ENCODE assay signal across 23 cellular contexts in genomic region chr17:59733697-59734096, GRCh38. TPM values are rescaled to one million over a fixed set of nuclear protein-coding genes. Genes with fewer than 3 reads are reported as not detected.
A peak's percentile ranks its signal among the peaks of the same experiment; 100 is the strongest.
DNase-seq lines count a peak whose midpoint lies in the region; ATAC-seq, FAIRE-seq and TF ChIP-seq lines count a peak whose summit lies in the region.
"Had no signal": no experiment of that assay in that cellular context is flagged by ENCODE, and none has a peak within 500 bp of the region (broad histone marks: within the 10 kb centered on the region; RNA-seq: fewer than 3 reads in every experiment).

No MANE protein-coding gene starts in this region.

- no peak for ATAC-seq in HepG2
- no peak for ATAC-seq in right lobe of liver
- peak; percentile 20 for ATAC-seq in esophagus mucosa
- ATAC-seq in HG03196 (IDR thresholded peaks at IDR 0.05; ENCODE audit: unreplicated experiment) = no peak
- ATAC-seq: CD8-positive, alpha-beta T cell; GM12878 had no signal

- H3K4me1 ChIP-seq in HepG2 (ENCODE audit: insufficient read depth, low read length) (peaks cover 18% of the 10 kb centered on the region), right lobe of liver (peaks cover 0 to 12% (median 2%) of the 10 kb centered on the region in 4 donors), neutrophil (ENCODE audit: control insufficient read depth in 1 of 2, insufficient read depth in 1 of 2, low read depth in 1 of 2, low read length in 1 of 2) (peaks cover 28 to 33% of the 10 kb centered on the region in 2 experiments)

- H2AFZ ChIP-seq in HepG2 (ENCODE audit: low read length) = no peak overlapping the region

- H3K9me3 ChIP-seq in HepG2 (ENCODE audit: low read length) (no peaks in the 10 kb centered on the region), right lobe of liver (no peaks in the 10 kb centered on the region), neutrophil (no peaks in the 10 kb centered on the region)
- H3K9me3 ChIP-seq: A549; BLaER1 treated with 17β-estradiol and CSF1 and Interleukin-3, amounts not matched to agents 10 nM and 100 nM; Caco-2 had no signal

- POLR2A ChIA-PET in HepG2 (lab: Yijun Ruan, JAX) = interaction anchor here (1.3 kb wide), 1 partner anchor 26 kb away, joined by 3 read pairs; the partner anchor contains the start of genes PTRH2 and VMP1

- BruUV-seq in HepG2 (replicated peaks; lab: Mats Ljungman, UMichigan) = no TSS peak

- peaks cover 7 to 30% of the 10 kb centered on the region in 2 experiments for H3K36me3 ChIP-seq in HepG2 (replicated peaks in 1 of 2; ENCODE audit: control insufficient read depth in 1 of 2, insufficient read depth in 2 of 2, low read length in 2 of 2)
- H3K36me3 ChIP-seq in right lobe of liver = peaks cover 0 to 10% (median 5%) of the 10 kb centered on the region in 4 donors
- H3K36me3 ChIP-seq in neutrophil = peaks cover 74% of the 10 kb centered on the region

- H3K4me3 ChIP-seq in HepG2 (replicated peaks in 1 of 3; ENCODE audit: insufficient read depth in 1 of 3, low read depth in 2 of 3, low read length in 3 of 3) = no peak overlapping the region
- no peak overlapping the region for H3K4me3 ChIP-seq in right lobe of liver
- H3K4me3 ChIP-seq in neutrophil (ENCODE audit: low read depth in 1 of 2, low read length in 1 of 2) = no peak overlapping the region
- H3K4me3 ChIP-seq: A549; BLaER1 treated with 17β-estradiol and CSF1 and Interleukin-3, amounts not matched to agents 10 nM and 100 nM; GM12878 had no signal

- no peak for TF ChIP-seq EP300 in HepG2 (IDR thresholded peaks at IDR 0.05; ENCODE audit: low read depth in 2 of 2, low read length in 2 of 2)
- no peak for TF ChIP-seq EP300 in HepG2 (CRISPR knock-in tag; IDR thresholded peaks at IDR 0.05; ENCODE audit: borderline replicate concordance)

- H3K79me2 ChIP-seq in HepG2 (ENCODE audit: insufficient read depth, low read length) = peaks cover 25% of the 10 kb centered on the region

- no peak overlapping the region for H3K9ac ChIP-seq in HepG2 (ENCODE audit: insufficient read depth, low read depth, low read length)
- H3K9ac ChIP-seq: BLaER1 treated with 17β-estradiol and CSF1 and Interleukin-3, amounts not matched to agents 10 nM and 100 nM had no signal

- H3K4me2 ChIP-seq in HepG2 (ENCODE audit: low read depth, low read length) = no peak overlapping the region
- H3K4me2 ChIP-seq: A549; BLaER1 treated with 17β-estradiol and CSF1 and Interleukin-3, amounts not matched to agents 10 nM and 100 nM had no signal

- in situ Hi-C loops in HepG2 (cut with HindIII; ENCODE audit: extremely low pct_ligation_motif_present, low pct_unique_long_range_greater_than_20kb) = no loop called here

- no peak for TF ChIP-seq RAD21 in HepG2 (CRISPR knock-in tag; IDR thresholded peaks at IDR 0.05)

- no peak for FAIRE-seq in HepG2 (lab: Jason Lieb, UNC)
- FAIRE-seq: D721Med, G401.6, GM12878, GM12892, GM18507 had no signal

- intact Hi-C loops in HepG2 (cut with micrococcal nuclease; ENCODE audit: unreplicated experiment) = no loop called here
- intact Hi-C loops in right lobe of liver (cut with DNase I) = no loop called here

- DNase-seq in HepG2 (ENCODE audit: low spot score) = no peak
- no peak for DNase-seq in right lobe of liver
- DNase-seq in ecto neural progenitor cell (ENCODE audit: low spot score) = no peak
- DNase-seq in GM03348 (ENCODE audit: low spot score) = no peak
- DNase-seq: AML-193; Caco-2; Calu3; CD4-positive, alpha-beta T cell; CD8-positive, alpha-beta T cell; DMS79 treated with DMSO at 0.1 percent for 48 hours; GF-D8 had no signal

- CTCF ChIA-PET in HepG2 (lab: Yijun Ruan, JAX; ENCODE audit: low intra/inter-chr PET ratio, low total read pairs) = no interaction called here

- H4K20me1 ChIP-seq in HepG2 (ENCODE audit: insufficient read depth, low read length) = no peaks in the 10 kb centered on the region

- no peak for TF ChIP-seq POLR2A in HepG2 (IDR thresholded peaks at IDR 0.05; ENCODE audit: insufficient read depth in 1 of 2, low read depth in 2 of 2, low read length in 2 of 2)
- no peak for TF ChIP-seq POLR2A in right lobe of liver (IDR thresholded peaks at IDR 0.05)

- WGBS in HepG2 (ENCODE audit: low lambda C conversion rate) = 98% methylated on average over 2 of the region's 2 CpGs
- WGBS in right lobe of liver (ENCODE audit: insufficient coverage, low coverage, low lambda C conversion rate, missing lambda C conversion rate) = 96% methylated on average over 2 of the region's 2 CpGs

- H3K27ac ChIP-seq in HepG2 (ENCODE audit: extremely low read length, insufficient read depth, low read length) (no peak overlapping the region), right lobe of liver (no peak overlapping the region), neutrophil (peak overlapping the region; percentile 37)
- H3K27ac ChIP-seq: 22Rv1; A549; BLaER1 treated with 17β-estradiol and CSF1 and Interleukin-3, amounts not matched to agents 10 nM and 100 nM; C4-2B had no signal

- no peaks in the 10 kb centered on the region for H3K27me3 ChIP-seq in HepG2 (ENCODE audit: control insufficient read depth in 1 of 2, insufficient read depth in 2 of 2, low read length in 2 of 2)
- H3K27me3 ChIP-seq in right lobe of liver = no peaks in the 10 kb centered on the region
- no peaks in the 10 kb centered on the region for H3K27me3 ChIP-seq in neutrophil
- H3K27me3 ChIP-seq: BLaER1 treated with 17β-estradiol and CSF1 and Interleukin-3, amounts not matched to agents 10 nM and 100 nM had no signal

- TF ChIP-seq CTCF in HepG2 (CRISPR knock-in tag; IDR thresholded peaks at IDR 0.05) (no peak), right lobe of liver (IDR thresholded peaks at IDR 0.05) (no peak), neutrophil (IDR thresholded peaks at IDR 0.05) (no peak)

TF ChIP-seq in HepG2, 621 proteins besides CTCF, POLR2A, EP300 and RAD21 (continues in another document):
- no peak for TF ChIP-seq ZNF30 (CRISPR knock-in tag; IDR thresholded peaks at IDR 0.05)
- no peak for TF ChIP-seq FOXA3 (CRISPR knock-in tag; IDR thresholded peaks at IDR 0.05)
- TF ChIP-seq RBFOX2 (IDR thresholded peaks at IDR 0.05; ENCODE audit: low read depth, low read length) = no peak
- TF ChIP-seq ZNF350 (CRISPR knock-in tag; IDR thresholded peaks at IDR 0.05; ENCODE audit: borderline replicate concordance, low read depth) = no peak

RNA-seq across cellular contexts. Expression of gene VMP1, which starts 26.2 kb away (rescaled TPM):
- total RNA-seq in HepG2 (2016; rRNA removed; fragmentation: Illumina TruSeq; extraction: Trizol) (80.3 and 186 TPM in 2 replicates), right lobe of liver (100 to 1,000 TPM in 4 of 6 experiments, 10 to 100 TPM in 2; 56.9 to 247 (median 160) TPM), esophagus mucosa (133 TPM)
- 81.7 and 81.9 TPM in 2 replicates for total RNA-seq in HepG2 (2016; cell fraction: cytosol; rRNA removed; fragmentation: Illumina TruSeq; extraction: Trizol; ENCODE audit: low read depth)
- 87.6 and 200 TPM in 2 replicates for total RNA-seq in HepG2 (2016; cell fraction: insoluble cytoplasmic fraction; rRNA removed; fragmentation: Illumina TruSeq; extraction: Trizol)
- 64.7 and 72.7 TPM in 2 replicates for total RNA-seq in HepG2 (2016; cell fraction: membrane; rRNA removed; fragmentation: Illumina TruSeq; extraction: Trizol)
- total RNA-seq in HepG2 (2016; cell fraction: nucleus; rRNA removed; fragmentation: Illumina TruSeq; extraction: Trizol) = 414 and 436 TPM in 2 replicates
- 262 and 271 TPM in 2 replicates for polyA plus RNA-seq in HepG2 (2011; rRNA removed)
- 66.8 and 107 TPM in 2 replicates for polyA plus RNA-seq in HepG2 (2011; cell fraction: cytosol; rRNA removed)
- 244 and 352 TPM in 2 replicates for polyA plus RNA-seq in HepG2 (2011; cell fraction: nucleus; rRNA removed)
- 151 and 169 TPM in 2 replicates for polyA plus RNA-seq in HepG2 (2012)
- 21.0 and 21.9 TPM in 2 replicates for polyA plus RNA-seq in HepG2 (2016; cell fraction: cytosol; fragmentation: Illumina TruSeq; extraction: Trizol; ENCODE audit: low read depth)
- polyA plus RNA-seq in HepG2 (2016; cell fraction: insoluble cytoplasmic fraction; fragmentation: Illumina TruSeq; extraction: Trizol; ENCODE audit: low read depth) = 78.4 and 81.5 TPM in 2 replicates
- 34.4 and 38.6 TPM in 2 replicates for polyA plus RNA-seq in HepG2 (2016; cell fraction: membrane; fragmentation: Illumina TruSeq; extraction: Trizol; ENCODE audit: low read depth)
- 277 and 292 TPM in 2 replicates for polyA plus RNA-seq in HepG2 (2016; cell fraction: nucleus; fragmentation: Illumina TruSeq; extraction: Trizol; ENCODE audit: insufficient read depth, low read depth)
- polyA minus RNA-seq in HepG2 (2011; rRNA and poly(A)+ RNA removed; ENCODE audit: low replicate concordance) = 294 and 406 TPM in 2 replicates
- 134 and 182 TPM in 2 replicates for polyA minus RNA-seq in HepG2 (2011; cell fraction: cytosol; rRNA and poly(A)+ RNA removed)
- polyA minus RNA-seq in HepG2 (2011; cell fraction: nucleus; rRNA and poly(A)+ RNA removed) = 788 and 1,143 TPM in 2 replicates

RNA-seq across cellular contexts. Expression of gene PTRH2, which starts 26.5 kb away (rescaled TPM):
- total RNA-seq in HepG2 (2016; rRNA removed; fragmentation: Illumina TruSeq; extraction: Trizol) (48.7 and 67.7 TPM in 2 replicates), right lobe of liver (10 to 100 TPM; 13.1 to 50.8 (median 19.7) TPM), esophagus mucosa (17.6 TPM)
- 24.5 and 30.9 TPM in 2 replicates for total RNA-seq in HepG2 (2016; cell fraction: cytosol; rRNA removed; fragmentation: Illumina TruSeq; extraction: Trizol; ENCODE audit: low read depth)
- 43.2 and 68.2 TPM in 2 replicates for total RNA-seq in HepG2 (2016; cell fraction: insoluble cytoplasmic fraction; rRNA removed; fragmentation: Illumina TruSeq; extraction: Trizol)
- 26.1 and 28.8 TPM in 2 replicates for total RNA-seq in HepG2 (2016; cell fraction: membrane; rRNA removed; fragmentation: Illumina TruSeq; extraction: Trizol)
- total RNA-seq in HepG2 (2016; cell fraction: nucleus; rRNA removed; fragmentation: Illumina TruSeq; extraction: Trizol) = 57.2 and 59.6 TPM in 2 replicates
- polyA plus RNA-seq in HepG2 (2011; rRNA removed) = 73.6 and 83.3 TPM in 2 replicates
- polyA plus RNA-seq in HepG2 (2011; cell fraction: cytosol; rRNA removed) = 52.4 and 80.1 TPM in 2 replicates
- 24.3 and 32.5 TPM in 2 replicates for polyA plus RNA-seq in HepG2 (2011; cell fraction: nucleus; rRNA removed)
- polyA plus RNA-seq in HepG2 (2012) = 61.8 and 70.1 TPM in 2 replicates
- polyA plus RNA-seq in HepG2 (2016; cell fraction: cytosol; fragmentation: Illumina TruSeq; extraction: Trizol; ENCODE audit: low read depth) = 19.3 and 20.0 TPM in 2 replicates
- 49.4 and 52.0 TPM in 2 replicates for polyA plus RNA-seq in HepG2 (2016; cell fraction: insoluble cytoplasmic fraction; fragmentation: Illumina TruSeq; extraction: Trizol; ENCODE audit: low read depth)
- polyA plus RNA-seq in HepG2 (2016; cell fraction: membrane; fragmentation: Illumina TruSeq; extraction: Trizol; ENCODE audit: low read depth) = 19.4 and 21.2 TPM in 2 replicates
- polyA plus RNA-seq in HepG2 (2016; cell fraction: nucleus; fragmentation: Illumina TruSeq; extraction: Trizol; ENCODE audit: insufficient read depth, low read depth) = 111 and 117 TPM in 2 replicates
- 40.8 and 45.5 TPM in 2 replicates for polyA minus RNA-seq in HepG2 (2011; rRNA and poly(A)+ RNA removed; ENCODE audit: low replicate concordance)
- 17.2 and 20.3 TPM in 2 replicates for polyA minus RNA-seq in HepG2 (2011; cell fraction: cytosol; rRNA and poly(A)+ RNA removed)
- polyA minus RNA-seq in HepG2 (2011; cell fraction: nucleus; rRNA and poly(A)+ RNA removed) = 31.4 and 37.7 TPM in 2 replicates
